8 cellular contexts compared by ENCODE assay signal in genomic region chr5:173707392-173707791, GRCh38.
DNase-seq lines count a peak whose midpoint lies in the region; ATAC-seq, FAIRE-seq and TF ChIP-seq lines count a peak whose summit lies in the region.
"Had no signal": no experiment of that assay in that cellular context is flagged by ENCODE, and none has a peak within 500 bp of the region (broad histone marks: within the 10 kb centered on the region; RNA-seq: fewer than 3 reads in every experiment).

No MANE protein-coding gene starts in this region.

- no peaks in the 10 kb centered on the region for H3K4me1 Mint-ChIP-seq in activated CD4-positive, alpha-beta T cell treated with anti-CD3 and anti-CD28 coated beads for 36 hours

- H3K9me3 Mint-ChIP-seq in activated CD4-positive, alpha-beta T cell treated with anti-CD3 and anti-CD28 coated beads for 36 hours (ENCODE audit: low read depth), result no peaks in the 10 kb centered on the region

- intact Hi-C loops in activated CD4-positive, alpha-beta T cell treated with anti-CD3 and anti-CD28 coated beads for 36 hours (cut with DNase I, micrococcal nuclease), result no loop called here

- DNase-seq in epithelial cell of esophagus (ENCODE audit: low read depth) (peak; percentile 76), RCC 7860 (ENCODE audit: low spot score) (no peak)
- DNase-seq in activated CD4-positive, alpha-beta T cell treated with anti-CD3 and anti-CD28 coated beads for 36 hours, result no peak

- H3K27ac ChIP-seq in temporal lobe (ENCODE audit: low read depth, low read length), result peak overlapping the region; percentile 8

- H3K36me3 Mint-ChIP-seq in activated CD4-positive, alpha-beta T cell treated with anti-CD3 and anti-CD28 coated beads for 36 hours (ENCODE audit: low read depth), result no peaks in the 10 kb centered on the region

- H3K4me3 ChIP-seq in epithelial cell of esophagus (ENCODE audit: low read length), result no peak overlapping the region
- H3K4me3 ChIP-seq: K562 had no signal

- ATAC-seq in GM19372 (IDR thresholded peaks at IDR 0.05; ENCODE audit: low read depth, unreplicated experiment), result peak; percentile 71
- peak; percentile 85 for ATAC-seq in HG03460 (IDR thresholded peaks at IDR 0.05; ENCODE audit: unreplicated experiment)
- no peak for ATAC-seq in activated CD4-positive, alpha-beta T cell treated with anti-CD3 and anti-CD28 coated beads for 36 hours
- no peak for ATAC-seq in HG03045 (IDR thresholded peaks at IDR 0.05; ENCODE audit: unreplicated experiment)
- ATAC-seq: K562 had no signal

- no peak overlapping the region for H3K4me3 Mint-ChIP-seq in activated CD4-positive, alpha-beta T cell treated with anti-CD3 and anti-CD28 coated beads for 36 hours

- no peak overlapping the region for H3K27ac Mint-ChIP-seq in activated CD4-positive, alpha-beta T cell treated with anti-CD3 and anti-CD28 coated beads for 36 hours

- no peak for FAIRE-seq in RCC 7860 (lab: Jason Lieb, UNC)
- FAIRE-seq: K562 had no signal

- no peaks in the 10 kb centered on the region for H3K27me3 Mint-ChIP-seq in activated CD4-positive, alpha-beta T cell treated with anti-CD3 and anti-CD28 coated beads for 36 hours

- CTCF ChIA-PET in activated CD4-positive, alpha-beta T cell treated with anti-CD3 and anti-CD28 coated beads for 36 hours (lab: Charles Lee), result no interaction called here

- no peak for TF ChIP-seq CTCF in epithelial cell of esophagus (IDR thresholded peaks at IDR 0.05; ENCODE audit: insufficient read depth, low read depth, low read length, missing control alignments)

- POLR2A ChIA-PET in activated CD4-positive, alpha-beta T cell treated with anti-CD3 and anti-CD28 coated beads for 36 hours (lab: Charles Lee), result no interaction called here

Comparison
In these comparisons a context has a peak if more than half of its experiments do, and no peak if none do; other contexts are left out.
1. ATAC-seq: peak in GM19372 (single experiment) and HG03460 (single experiment); none in activated CD4-positive, alpha-beta T cell treated with anti-CD3 and anti-CD28 coated beads for 36 hours (single experiment) and HG03045 (single experiment).